In genomic region chrX:85573801-85574200, GRCh38 we compare ENCODE assay signal across 13 cellular contexts.
DNase-seq lines count a peak whose midpoint lies in the region; ATAC-seq and TF ChIP-seq lines count a peak whose summit lies in the region.
"Had no signal": no experiment of that assay in that cellular context is flagged by ENCODE, and none has a peak within 500 bp of the region (broad histone marks: within the 10 kb centered on the region; RNA-seq: fewer than 3 reads in every experiment).

No MANE protein-coding gene starts in this region.

- no peak overlapping the region for H3K9ac ChIP-seq in OCI-LY3 (ENCODE audit: low read length)

- ATAC-seq in GM18519 (IDR thresholded peaks at IDR 0.05; ENCODE audit: low FRiP score, unreplicated experiment) (peak; percentile 53), GM18867 (IDR thresholded peaks at IDR 0.05; ENCODE audit: unreplicated experiment) (peak; percentile 62), HG02884 (IDR thresholded peaks at IDR 0.05; ENCODE audit: unreplicated experiment) (peak; percentile 72), GM19455 (IDR thresholded peaks at IDR 0.05; ENCODE audit: unreplicated experiment) (no peak)

- no peak for TF ChIP-seq CTCF in OCI-LY3 (IDR thresholded peaks at IDR 0.05; ENCODE audit: low read depth, low read length)
- TF ChIP-seq CTCF in OCI-LY7 (conservative IDR thresholded peaks at IDR 0.05; ENCODE audit: low read length) = no peak

- intact Hi-C loops in OCI-LY7 (cut with micrococcal nuclease; ENCODE audit: unreplicated experiment) = no loop called here

- CTCF ChIA-PET in OCI-LY7 (lab: Charles Lee; ENCODE audit: unreplicated experiment) = no interaction called here

- H3K9me3 ChIP-seq in OCI-LY3 (ENCODE audit: insufficient read depth, low read length) (no peaks in the 10 kb centered on the region), OCI-LY7 (ENCODE audit: low read length) (no peaks in the 10 kb centered on the region)
- H3K9me3 ChIP-seq: SJSA1 had no signal

- H2AFZ ChIP-seq in OCI-LY3 (ENCODE audit: low read depth, low read length) (no peak overlapping the region), OCI-LY7 (ENCODE audit: low read length) (no peak overlapping the region)

- no peaks in the 10 kb centered on the region for H3K36me3 ChIP-seq in OCI-LY3 (replicated peaks; ENCODE audit: low read depth, low read length)
- H3K36me3 ChIP-seq in OCI-LY7 (ENCODE audit: insufficient read depth, low read length) = no peaks in the 10 kb centered on the region
- H3K36me3 ChIP-seq: SJSA1 had no signal

- no TSS peak for BruUV-seq in OCI-LY7 (replicated peaks; lab: Mats Ljungman, UMichigan)

- H3K9me2 ChIP-seq in OCI-LY7 (ENCODE audit: insufficient read depth, low read length) = no peaks in the 10 kb centered on the region

- H3K4me2 ChIP-seq in OCI-LY3 (ENCODE audit: low read length) (peak overlapping the region; percentile 54), OCI-LY7 (ENCODE audit: low read length) (no peak overlapping the region)

- POLR2A ChIA-PET in OCI-LY7 (lab: Charles Lee) = interaction anchor here (0.6 kb wide), 1 partner anchor 490 kb away, joined by 4 read pairs; no protein-coding TSS in a partner anchor

- H3K27me3 ChIP-seq in OCI-LY3 (ENCODE audit: low read depth, low read length) = no peaks in the 10 kb centered on the region
- H3K27me3 ChIP-seq: SJSA1 had no signal

- no peak for DNase-seq in activated naive CD4-positive, alpha-beta T cell treated with anti-CD3 and anti-CD28 coated beads, Interleukin-2, amount 50 U/mL, for 16 hours
- DNase-seq in OCI-LY7 (ENCODE audit: low spot score) = no peak
- DNase-seq: AML-193, COR-L47, HFFc6, NCI-H187, NCI-H526 treated with DMSO at 0.1 percent for 48 hours had no signal

- H3K4me3 ChIP-seq in OCI-LY3 (ENCODE audit: low read length) = peak overlapping the region; percentile 8; the same call in 1 of the 2 replicates
- no peak overlapping the region for H3K4me3 ChIP-seq in OCI-LY7 (ENCODE audit: low read depth, low read length, poor library complexity, severe bottlenecking)
- H3K4me3 ChIP-seq: SJSA1 had no signal

- H4K20me1 ChIP-seq in OCI-LY3 (ENCODE audit: insufficient read depth, low read length) (no peaks in the 10 kb centered on the region), OCI-LY7 (ENCODE audit: insufficient read depth, low read length) (no peaks in the 10 kb centered on the region)

- H3K27ac ChIP-seq in OCI-LY3 (ENCODE audit: low read length) = no peak overlapping the region
- H3K27ac ChIP-seq in OCI-LY7 (ENCODE audit: low read depth, low read length, poor library complexity, severe bottlenecking) = no peak overlapping the region
- H3K27ac ChIP-seq: SJSA1 had no signal

- H3K79me2 ChIP-seq in OCI-LY3 (ENCODE audit: low read length) (no peaks in the 10 kb centered on the region), OCI-LY7 (ENCODE audit: insufficient read depth, low read depth, low read length) (no peaks in the 10 kb centered on the region)

- peaks cover 12% of the 10 kb centered on the region for H3K4me1 ChIP-seq in OCI-LY3 (ENCODE audit: low read length)
- H3K4me1 ChIP-seq in OCI-LY7 (ENCODE audit: insufficient read depth, low read length, poor library complexity, severe bottlenecking) = no peaks in the 10 kb centered on the region
- H3K4me1 ChIP-seq: SJSA1 had no signal
